ENCODE assay signal across 1 cellular context in genomic region chr16:84107921-84108320, GRCh38.
TF ChIP-seq lines count a peak whose summit lies in the region.

No MANE protein-coding gene starts in this region.

TF ChIP-seq in H1, 55 proteins besides CTCF, POLR2A, EP300 and RAD21:
- TF ChIP-seq KDM1A (IDR thresholded peaks at IDR 0.05; ENCODE audit: borderline replicate concordance, low read length) (no peak), MAX (IDR thresholded peaks at IDR 0.05) (no peak), JUN (IDR thresholded peaks at IDR 0.05; ENCODE audit: low read depth, low read length) (no peak), ATF2 (IDR thresholded peaks at IDR 0.05; ENCODE audit: low read length) (no peak), SIN3A (conservative IDR thresholded peaks at IDR 0.05 in 1 of 2, IDR thresholded peaks at IDR 0.05 in 1 of 2; ENCODE audit: low read depth in 1 of 2, low read length in 2 of 2) (no peak), KDM4A (IDR thresholded peaks at IDR 0.05; ENCODE audit: low read depth, low read length, severe bottlenecking) (no peak), BACH1 (IDR thresholded peaks at IDR 0.05; ENCODE audit: low read length) (no peak), ZNF274 (IDR thresholded peaks at IDR 0.05; ENCODE audit: borderline replicate concordance, extremely low read depth, low read length) (no peak), JUND (IDR thresholded peaks at IDR 0.05; ENCODE audit: low read length) (no peak)
